14 cellular contexts compared by ENCODE assay signal in genomic region chr4:27081675-27082579, GRCh38.
DNase-seq lines count a peak whose midpoint lies in the region; ATAC-seq and TF ChIP-seq lines count a peak whose summit lies in the region.
"Had no signal": no experiment of that assay in that cellular context is flagged by ENCODE, and none has a peak within 500 bp of the region (broad histone marks: within the 10 kb centered on the region; RNA-seq: fewer than 3 reads in every experiment).

No MANE protein-coding gene starts in this region.

- no peaks in the 10 kb centered on the region for H3K27me3 Mint-ChIP-seq in endothelial cell (ENCODE audit: unreplicated experiment)

- no peak overlapping the region for H3K27ac Mint-ChIP-seq in endothelial cell (ENCODE audit: unreplicated experiment)
- H3K27ac Mint-ChIP-seq: activated naive CD4-positive, alpha-beta T cell treated with anti-CD3 and anti-CD28 coated beads for 36 hours; mesothelial cell of epicardium had no signal

- H3K4me3 Mint-ChIP-seq in endothelial cell (ENCODE audit: unreplicated experiment): no peak overlapping the region
- H3K4me3 Mint-ChIP-seq: activated naive CD4-positive, alpha-beta T cell treated with anti-CD3 and anti-CD28 coated beads for 36 hours; mesothelial cell of epicardium had no signal

- H3K9me3 Mint-ChIP-seq in endothelial cell (ENCODE audit: unreplicated experiment): no peaks in the 10 kb centered on the region
- H3K9me3 Mint-ChIP-seq: activated naive CD4-positive, alpha-beta T cell treated with anti-CD3 and anti-CD28 coated beads for 36 hours; mesothelial cell of epicardium had no signal

- intact Hi-C loops in sciatic nerve (cut with DNase I): no loop called here

- peaks cover 3% of the 10 kb centered on the region for H3K4me1 Mint-ChIP-seq in endothelial cell (ENCODE audit: unreplicated experiment)

- H3K36me3 Mint-ChIP-seq in endothelial cell (ENCODE audit: low read depth, unreplicated experiment): no peaks in the 10 kb centered on the region
- H3K36me3 Mint-ChIP-seq: mesothelial cell of epicardium had no signal

- peak; percentile 57 for ATAC-seq in GM19043 (IDR thresholded peaks at IDR 0.05; ENCODE audit: low read depth, unreplicated experiment)
- ATAC-seq in HG02571 (IDR thresholded peaks at IDR 0.05; ENCODE audit: unreplicated experiment): peak; percentile 46
- ATAC-seq in HG03432 (IDR thresholded peaks at IDR 0.05; ENCODE audit: unreplicated experiment): peak; percentile 84
- peak; percentile 14 for ATAC-seq in sciatic nerve
- ATAC-seq: psoas muscle had no signal

- no peak for TF ChIP-seq CTCF in endothelial cell (IDR thresholded peaks at IDR 0.05; ENCODE audit: unreplicated experiment)

- DNase-seq in sciatic nerve (ENCODE audit: low spot score): no peak
- DNase-seq in stimulated activated CD4-positive, alpha-beta T cell treated with anti-CD3 and anti-CD28 coated beads, Interleukin-12 subunit alpha, Interleukin-12 subunit beta, amount 100 ng/mL, for 4 hours: no peak
- DNase-seq in endothelial cell (ENCODE audit: low spot score): no peak
- no peak for DNase-seq in NCI-H748 (lab: John Stamatoyannopoulos, UW; ENCODE audit: unreplicated experiment)
- DNase-seq: activated CD4-positive, alpha-beta T cell treated with anti-CD3 and anti-CD28 coated beads, Interleukin-2, amount 50 U/mL, for 1 hour; activated naive CD4-positive, alpha-beta T cell treated with anti-CD3 and anti-CD28 coated beads for 36 hours; NCI-H1436; psoas muscle; stimulated activated CD4-positive, alpha-beta T cell treated with anti-CD3 and anti-CD28 coated beads, Interleukin-4, amount 100 ng/mL, for 24 hours; stomach had no signal

Comparison
In these comparisons a context has a peak if more than half of its experiments do, and no peak if none do; other contexts are left out.
1. ATAC-seq: peak in every context shown above with its lines; median percentile 84 in HG03432; 57 in GM19043; 46 in HG02571; 14 in sciatic nerve.